Comparison of ENCODE assay signal across 9 cellular contexts in the genomic region with DNA sequence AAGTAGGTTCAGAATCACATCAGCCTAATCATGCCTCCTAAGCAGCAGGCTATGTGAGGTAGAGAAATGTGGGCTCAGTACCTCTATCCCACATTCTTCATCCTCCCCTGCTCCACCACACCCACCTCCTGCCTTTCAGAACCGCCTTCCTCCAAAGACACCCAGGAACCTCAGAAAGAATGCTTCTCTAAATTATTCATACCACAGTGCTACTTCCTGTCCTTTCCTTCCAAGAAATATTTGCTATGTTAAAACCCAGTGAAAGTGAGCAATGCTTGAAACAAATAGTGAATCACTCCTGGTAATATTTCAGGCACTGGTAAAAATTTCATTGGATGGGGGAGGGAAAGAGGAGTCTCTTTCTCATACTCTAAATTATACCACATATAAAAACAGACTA. TPM values are rescaled to one million over a fixed set of nuclear protein-coding genes. Genes with fewer than 3 reads are reported as not detected.
DNase-seq lines count a peak whose midpoint lies in the region; ATAC-seq, FAIRE-seq and TF ChIP-seq lines count a peak whose summit lies in the region.
"Had no signal": no experiment of that assay in that cellular context is flagged by ENCODE, and none has a peak within 500 bp of the region (broad histone marks: within the 10 kb centered on the region; RNA-seq: fewer than 3 reads in every experiment).

No MANE protein-coding gene starts in this region.

- H3K27me3 Mint-ChIP-seq in Calu3 (ENCODE audit: unreplicated experiment) (no peaks in the 10 kb centered on the region), chondrocyte (ENCODE audit: low read depth) (no peaks in the 10 kb centered on the region)

- no peak for TF ChIP-seq CTCF in Calu3 (IDR thresholded peaks at IDR 0.05; ENCODE audit: unreplicated experiment)
- no peak for TF ChIP-seq CTCF in chondrocyte (IDR thresholded peaks at IDR 0.05)
- TF ChIP-seq CTCF in GM13977 (IDR thresholded peaks at IDR 0.05; ENCODE audit: extremely low read depth, insufficient read depth, missing control alignments) = no peak
- no peak for TF ChIP-seq CTCF in D721Med (IDR thresholded peaks at IDR 0.05; ENCODE audit: insufficient read depth, missing control alignments)

- H3K4me1 ChIP-seq in small intestine (ENCODE audit: control insufficient read depth in 2 of 2, insufficient read depth in 1 of 2, low read depth in 1 of 2, low read length in 1 of 2) = no peaks in the 10 kb centered on the region

- H3K27ac Mint-ChIP-seq in Calu3 (ENCODE audit: unreplicated experiment) = peak overlapping the region; percentile 24
- H3K27ac Mint-ChIP-seq in chondrocyte (ENCODE audit: unreplicated experiment) = peak overlapping the region; percentile 94

- H3K4me1 Mint-ChIP-seq in Calu3 (ENCODE audit: low read depth, unreplicated experiment) (peaks cover 21% of the 10 kb centered on the region), chondrocyte (ENCODE audit: low read depth) (peaks cover 52% of the 10 kb centered on the region)

- H3K9me3 ChIP-seq in small intestine (ENCODE audit: control insufficient read depth, low read depth) = no peaks in the 10 kb centered on the region

- no peak overlapping the region for H3K4me3 ChIP-seq in small intestine (ENCODE audit: low read depth in 1 of 2, low read length in 2 of 2)

- in situ Hi-C loops in GM13977 (cut with MboI; ENCODE audit: low pct_unique_long_range_greater_than_20kb, low sequenced_read_pairs, unreplicated experiment) = no loop called here

- no TSS peak for BruUV-seq in Calu3 (replicated peaks; lab: Mats Ljungman, UMichigan)

- no peaks in the 10 kb centered on the region for H3K9me3 Mint-ChIP-seq in Calu3 (ENCODE audit: low read depth, unreplicated experiment)
- H3K9me3 Mint-ChIP-seq in chondrocyte (ENCODE audit: low read depth) = no peaks in the 10 kb centered on the region

- intact Hi-C loops in Calu3 (cut with micrococcal nuclease; ENCODE audit: unreplicated experiment) = no loop called here

- ATAC-seq in GM19463 (IDR thresholded peaks at IDR 0.05; ENCODE audit: unreplicated experiment) = no peak

- 51 to 68% (median 58%) methylated on average over 1 of the region's 1 CpG for WGBS in small intestine, 3 donors

- DNase-seq in Calu3 = peak; percentile 17
- DNase-seq in OCI-M1 (lab: John Stamatoyannopoulos, UW) = peak; percentile 22
- DNase-seq in chondrocyte (ENCODE audit: low spot score) = no peak
- DNase-seq in non-pigmented ciliary epithelial cell (ENCODE audit: low read depth) = peak; percentile 72
- DNase-seq in GM13977 (ENCODE audit: low spot score) = no peak
- no peak for DNase-seq in D721Med (ENCODE audit: insufficient read length, low spot score)
- DNase-seq in small intestine = no peak
- DNase-seq: activated CD8-positive, alpha-beta memory T cell treated with anti-CD3 and anti-CD28 coated beads, Interleukin-2, amount 50 U/mL, for 4 hours had no signal

- no peaks in the 10 kb centered on the region for H3K27me3 ChIP-seq in small intestine (ENCODE audit: control insufficient read depth in 2 of 2, insufficient read depth in 2 of 2, low read length in 2 of 2)

- CTCF ChIA-PET in Calu3 (lab: Charles Lee) = no interaction called here

- no peak overlapping the region for H3K4me3 Mint-ChIP-seq in Calu3 (ENCODE audit: low read depth, unreplicated experiment)
- no peak overlapping the region for H3K4me3 Mint-ChIP-seq in chondrocyte (ENCODE audit: unreplicated experiment)

- H3K27ac ChIP-seq in small intestine (ENCODE audit: low read depth in 1 of 2, low read length in 1 of 2) = no peak overlapping the region

- FAIRE-seq in D721Med (lab: Jason Lieb, UNC) (no peak), small intestine (lab: Jason Lieb, UNC) (no peak)

- H3K36me3 ChIP-seq in small intestine (ENCODE audit: control insufficient read depth in 2 of 2, insufficient read depth in 2 of 2, low read length in 2 of 2) = no peaks in the 10 kb centered on the region

- H3K36me3 Mint-ChIP-seq in Calu3 (ENCODE audit: insufficient read depth, unreplicated experiment) (no peaks in the 10 kb centered on the region), chondrocyte (ENCODE audit: low read depth) (no peaks in the 10 kb centered on the region)

RNA-seq across cellular contexts. Expression of a gene that starts 24.0 kb away (rescaled TPM):
- 81.4 and 81.6 TPM in 2 replicates for total RNA-seq in Calu3 (2022)
- 48.3 to 62.3 TPM (median 54.2 TPM) in 3 replicates for total RNA-seq in chondrocyte
- polyA plus RNA-seq in small intestine = 10 to 100 TPM in 1 of 3 donors, 1 to 10 TPM in 2; 4.1 to 12.7 (median 8.5) TPM

Comparison
In these comparisons a context has a peak if more than half of its experiments do, and no peak if none do; other contexts are left out.
1. DNase-seq: peak in Calu3 (single experiment), OCI-M1 (single experiment) and non-pigmented ciliary epithelial cell (single experiment); none in chondrocyte (single experiment), GM13977 (single experiment), D721Med (single experiment) and small intestine (single experiment).